ENCODE assay signal across 8 cellular contexts in genomic region chr6:105992315-105992961, GRCh38.
DNase-seq lines count a peak whose midpoint lies in the region; ATAC-seq, FAIRE-seq and TF ChIP-seq lines count a peak whose summit lies in the region.

No MANE protein-coding gene starts in this region.

- H3K27me3 Mint-ChIP-seq in activated T-helper 2 cell treated with anti-CD3 and anti-CD28 coated beads, Interferon-gamma antibody, Interleukin-2, Interleukin-4, amounts not matched to agents 10 μg/mL and 5 μg/mL and 100 μg/mL, durations not matched to agents 14 hours and 24 hours and 36 hours (ENCODE audit: low read depth): peaks cover 23% of the 10 kb centered on the region
- H3K27me3 Mint-ChIP-seq in neural crest cell (ENCODE audit: low read depth): peaks cover 99% of the 10 kb centered on the region
- peaks cover 79% of the 10 kb centered on the region for H3K27me3 Mint-ChIP-seq in stimulated activated naive CD8-positive, alpha-beta T cell treated with anti-CD3 and anti-CD28 coated beads, Interleukin-15, amount 100 ng/mL, for 72 hours

- H3K27ac Mint-ChIP-seq in activated T-helper 2 cell treated with anti-CD3 and anti-CD28 coated beads, Interferon-gamma antibody, Interleukin-2, Interleukin-4, amounts not matched to agents 10 μg/mL and 5 μg/mL and 100 μg/mL, durations not matched to agents 14 hours and 24 hours and 36 hours: peak overlapping the region; percentile 81
- H3K27ac Mint-ChIP-seq in neural crest cell (ENCODE audit: unreplicated experiment): no peak overlapping the region
- peak overlapping the region; percentile 86 to 87 for H3K27ac Mint-ChIP-seq in stimulated activated naive CD8-positive, alpha-beta T cell treated with anti-CD3 and anti-CD28 coated beads, Interleukin-15, amount 100 ng/mL, for 72 hours

- TF ChIP-seq CTCF in fibroblast of the aortic adventitia (IDR thresholded peaks at IDR 0.05; ENCODE audit: insufficient read depth, low read length): no peak
- no peak for TF ChIP-seq CTCF in neural crest cell (conservative IDR thresholded peaks at IDR 0.05)

- H3K4me3 Mint-ChIP-seq in activated T-helper 2 cell treated with anti-CD3 and anti-CD28 coated beads, Interferon-gamma antibody, Interleukin-2, Interleukin-4, amounts not matched to agents 10 μg/mL and 5 μg/mL and 100 μg/mL, durations not matched to agents 14 hours and 24 hours and 36 hours (ENCODE audit: low read depth): peak overlapping the region; percentile 94
- H3K4me3 Mint-ChIP-seq in neural crest cell: peak overlapping the region; percentile 75
- peak overlapping the region; percentile 91 to 92 for H3K4me3 Mint-ChIP-seq in stimulated activated naive CD8-positive, alpha-beta T cell treated with anti-CD3 and anti-CD28 coated beads, Interleukin-15, amount 100 ng/mL, for 72 hours

- H3K4me3 ChIP-seq in fibroblast of the aortic adventitia (ENCODE audit: low read depth, low read length): peak overlapping the region; percentile 86

- FAIRE-seq in RCC 7860 (lab: Jason Lieb, UNC): no peak

- peak; percentile 77 for DNase-seq in DMS153 treated with DMSO at 0.1 percent for 48 hours (lab: John Stamatoyannopoulos, UW; ENCODE audit: unreplicated experiment)
- DNase-seq in HuH-7 (ENCODE audit: low spot score): peak; percentile 92
- peak; percentile 46 for DNase-seq in RCC 7860 (ENCODE audit: low spot score)
- peak; percentile 89 for DNase-seq in activated T-helper 2 cell treated with anti-CD3 and anti-CD28 coated beads, Interferon-gamma antibody, Interleukin-2, Interleukin-4, amounts not matched to agents 10 μg/mL and 5 μg/mL and 100 μg/mL, durations not matched to agents 14 hours and 24 hours and 36 hours (ENCODE audit: low spot score)
- peak; percentile 72 for DNase-seq in fibroblast of the aortic adventitia (ENCODE audit: low read depth)
- peak; percentile 65 for DNase-seq in neural crest cell (ENCODE audit: low read depth, low spot score)
- DNase-seq in stimulated activated naive CD8-positive, alpha-beta T cell treated with anti-CD3 and anti-CD28 coated beads, Interleukin-15, amount 100 ng/mL, for 72 hours: peak; percentile 86 to 92

- H3K36me3 Mint-ChIP-seq in activated T-helper 2 cell treated with anti-CD3 and anti-CD28 coated beads, Interferon-gamma antibody, Interleukin-2, Interleukin-4, amounts not matched to agents 10 μg/mL and 5 μg/mL and 100 μg/mL, durations not matched to agents 14 hours and 24 hours and 36 hours (ENCODE audit: low read depth): no peaks in the 10 kb centered on the region
- no peaks in the 10 kb centered on the region for H3K36me3 Mint-ChIP-seq in neural crest cell (ENCODE audit: low read depth)

- intact Hi-C loops in activated T-helper 2 cell treated with anti-CD3 and anti-CD28 coated beads, Interferon-gamma antibody, Interleukin-2, Interleukin-4, amounts not matched to agents 10 μg/mL and 5 μg/mL and 100 μg/mL, durations not matched to agents 14 hours and 24 hours and 36 hours (cut with micrococcal nuclease): loop anchor here (1.0 to 5.0 kb wide), 8 partner anchors 9 to 520 kb away; no protein-coding TSS in a partner anchor

- ATAC-seq in GM21528 (IDR thresholded peaks at IDR 0.05; ENCODE audit: low FRiP score, unreplicated experiment): peak; percentile 82
- peak; percentile 93 for ATAC-seq in stimulated activated naive CD8-positive, alpha-beta T cell treated with anti-CD3 and anti-CD28 coated beads, Interleukin-15, amount 100 ng/mL, for 72 hours

- H3K9me3 Mint-ChIP-seq in activated T-helper 2 cell treated with anti-CD3 and anti-CD28 coated beads, Interferon-gamma antibody, Interleukin-2, Interleukin-4, amounts not matched to agents 10 μg/mL and 5 μg/mL and 100 μg/mL, durations not matched to agents 14 hours and 24 hours and 36 hours: no peaks in the 10 kb centered on the region
- H3K9me3 Mint-ChIP-seq in neural crest cell: no peaks in the 10 kb centered on the region
- H3K9me3 Mint-ChIP-seq in stimulated activated naive CD8-positive, alpha-beta T cell treated with anti-CD3 and anti-CD28 coated beads, Interleukin-15, amount 100 ng/mL, for 72 hours: no peaks in the 10 kb centered on the region

- H3K4me1 Mint-ChIP-seq in activated T-helper 2 cell treated with anti-CD3 and anti-CD28 coated beads, Interferon-gamma antibody, Interleukin-2, Interleukin-4, amounts not matched to agents 10 μg/mL and 5 μg/mL and 100 μg/mL, durations not matched to agents 14 hours and 24 hours and 36 hours (ENCODE audit: low read depth): peaks cover 57% of the 10 kb centered on the region
- H3K4me1 Mint-ChIP-seq in neural crest cell: peaks cover 27% of the 10 kb centered on the region
- peaks cover 15% of the 10 kb centered on the region for H3K4me1 Mint-ChIP-seq in stimulated activated naive CD8-positive, alpha-beta T cell treated with anti-CD3 and anti-CD28 coated beads, Interleukin-15, amount 100 ng/mL, for 72 hours

Comparison
In these comparisons a context has a peak if more than half of its experiments do, and no peak if none do; other contexts are left out.
1. Peak in every context shown above with its lines: DNase-seq, ATAC-seq and H3K4me3 ChIP-seq.